Comparison of ENCODE assay signal across 1 cellular context in the genomic region with DNA sequence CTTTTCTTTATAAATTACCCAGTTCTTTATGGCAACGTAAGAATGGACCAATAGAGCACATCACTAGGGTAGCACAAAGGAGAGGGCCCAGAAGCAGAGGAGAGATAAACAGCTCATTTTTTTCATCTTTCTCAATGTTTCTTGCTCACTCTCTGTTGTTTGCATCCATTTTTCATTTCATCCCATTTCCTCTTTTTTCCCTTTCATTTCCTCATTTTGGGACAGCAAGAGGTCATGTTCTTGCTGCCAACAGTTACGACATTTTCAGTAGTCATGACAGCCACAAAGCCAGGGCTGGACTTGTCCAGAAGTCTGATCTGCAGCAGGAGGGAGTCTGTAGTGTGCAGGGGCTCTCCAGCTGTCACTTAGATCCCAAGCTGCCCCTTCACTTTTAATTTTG.
TF ChIP-seq lines count a peak whose summit lies in the region.

No MANE protein-coding gene starts in this region.

TF ChIP-seq in K562, 482 proteins besides CTCF, POLR2A, EP300 and RAD21:
- no peak for TF ChIP-seq TEAD1 (CRISPR knock-in tag; IDR thresholded peaks at IDR 0.05)
- no peak for TF ChIP-seq TBP (optimal IDR thresholded peaks at IDR 0.05; ENCODE audit: low read depth, low read length)
- no peak for TF ChIP-seq ZNF75A (CRISPR knock-in tag; IDR thresholded peaks at IDR 0.05)
- TF ChIP-seq CEBPB (tag; IDR thresholded peaks at IDR 0.05) = 0 out of 2 replicates have a peak, but pooled peaks have one; percentile 20
- TF ChIP-seq SPI1 (IDR thresholded peaks at IDR 0.05; ENCODE audit: borderline replicate concordance, low read depth, low read length) = peak; percentile 82; the same call in 1 of the 2 replicates
- TF ChIP-seq CEBPG (CRISPR knock-in tag; IDR thresholded peaks at IDR 0.05) = no peak
- TF ChIP-seq CEBPG (tag; conservative IDR thresholded peaks at IDR 0.05 in 1 of 2, IDR thresholded peaks at IDR 0.05 in 1 of 2) = 0 out of 4 replicates have a peak, but pooled peaks of 1 of the 2 experiments have one; percentile 24
- TF ChIP-seq RBFOX2 (IDR thresholded peaks at IDR 0.05; ENCODE audit: low read depth, low read length) = no peak
